Comparison of ENCODE assay signal across 8 cellular contexts in genomic region chr11:61815790-61816735, GRCh38. TPM values are rescaled to one million over a fixed set of nuclear protein-coding genes. Genes with fewer than 3 reads are reported as not detected.
DNase-seq lines count a peak whose midpoint lies in the region; ATAC-seq and TF ChIP-seq lines count a peak whose summit lies in the region.

No MANE protein-coding gene starts in this region.

- peak overlapping the region; percentile 99 for H2BK15ac ChIP-seq in neuronal stem cell (ENCODE audit: low read length)

- H2AK5ac ChIP-seq in neuronal stem cell (ENCODE audit: low read depth, low read length): peak overlapping the region; percentile 100

- H3K23ac ChIP-seq in neuronal stem cell (ENCODE audit: low read depth, low read length, poor library complexity): peak overlapping the region; percentile 99

- in situ Hi-C loops in Panc1 (cut with HindIII; ENCODE audit: low pct_unique_long_range_greater_than_20kb, low sequenced_read_pairs): no loop called here

- intact Hi-C loops in Panc1 (cut with micrococcal nuclease; ENCODE audit: unreplicated experiment): no loop called here
- intact Hi-C loops in uterus (cut with DNase I; ENCODE audit: low total_unique reads): no loop called here

- ATAC-seq in GM19438 (IDR thresholded peaks at IDR 0.05; ENCODE audit: low read depth, unreplicated experiment): peak; percentile 29
- ATAC-seq in Panc1: peak; percentile 53

- H3K27ac ChIP-seq in Panc1 (ENCODE audit: low read length) (peak overlapping the region; percentile 95), neuronal stem cell (replicated peaks; ENCODE audit: low read length) (peak overlapping the region; percentile 85), uterus (peak overlapping the region; percentile 95 to 98)

- peak overlapping the region; percentile 99 for H3K9ac ChIP-seq in neuronal stem cell (ENCODE audit: low read depth, low read length, poor library complexity)

- CTCF ChIA-PET in Panc1 (lab: Charles Lee): interaction anchor here (0.6 to 1.9 kb wide), 3 partner anchors 19 to 700 kb away, joined by 3 to 10 read pairs (median 8); no protein-coding TSS in a partner anchor
- CTCF ChIA-PET in activated naive CD4-positive, alpha-beta T cell treated with anti-CD3 and anti-CD28 coated beads, Interleukin-2, amount 10 ng/mL, durations not matched to agents 7 days and 5 days (lab: Charles Lee): interaction anchor here (0.8 to 9.0 kb wide), 7 partner anchors 8 to 81 kb away, joined by 4 to 72 read pairs (median 5); partner anchors contain the start of genes FADS2 and FEN1

- H3K4me1 ChIP-seq in Panc1 (ENCODE audit: control insufficient read depth, insufficient read depth, low read length) (peaks cover 17% of the 10 kb centered on the region), neuronal stem cell (ENCODE audit: control insufficient read depth in 2 of 2, insufficient read depth in 1 of 2, low read depth in 1 of 2, low read length in 2 of 2) (peaks cover 14 to 19% of the 10 kb centered on the region in 2 donors), uterus (no peaks in the 10 kb centered on the region)

- no CpG with 5 or more reads among the region's 69 CpGs for WGBS in neuronal stem cell (ENCODE audit: extremely low coverage in 2 of 2, insufficient read length in 2 of 2, insufficient replicate concordance in 1 of 2), 2 donors

- peak overlapping the region; percentile 95 for H3K4me3 Mint-ChIP-seq in activated naive CD4-positive, alpha-beta T cell treated with anti-CD3 and anti-CD28 coated beads, Interleukin-2, amount 10 ng/mL, durations not matched to agents 7 days and 5 days

- peak overlapping the region; percentile 97 for H4K91ac ChIP-seq in neuronal stem cell (ENCODE audit: low read depth, low read length, poor library complexity)

- DNase-seq in COLO668 (lab: John Stamatoyannopoulos, UW; ENCODE audit: unreplicated experiment): peak; percentile 78
- peak; percentile 66 for DNase-seq in HS-27A (ENCODE audit: low read depth)
- DNase-seq in Panc1 (ENCODE audit: low read depth, low spot score): no peak
- peak; percentile 82 for DNase-seq in activated naive CD4-positive, alpha-beta T cell treated with anti-CD3 and anti-CD28 coated beads, Interleukin-2, amount 10 ng/mL, durations not matched to agents 7 days and 5 days
- peak; percentile 77 for DNase-seq in germinal center (ENCODE audit: low spot score)
- peak; percentile 75 for DNase-seq in neuronal stem cell (ENCODE audit: low spot score)
- peak; percentile 73 to 76 for DNase-seq in uterus

- peak overlapping the region; percentile 87 for H2BK12ac ChIP-seq in neuronal stem cell (ENCODE audit: low read length)

- peak overlapping the region; percentile 99 for H3K14ac ChIP-seq in neuronal stem cell (ENCODE audit: low read length)

- TF ChIP-seq POLR2A in uterus (IDR thresholded peaks at IDR 0.05): no peak

- H3K9me3 Mint-ChIP-seq in activated naive CD4-positive, alpha-beta T cell treated with anti-CD3 and anti-CD28 coated beads, Interleukin-2, amount 10 ng/mL, durations not matched to agents 7 days and 5 days: peaks cover 1% of the 10 kb centered on the region

- TF ChIP-seq CTCF in Panc1 (IDR thresholded peaks at IDR 0.05) (no peak), uterus (IDR thresholded peaks at IDR 0.05) (no peak)

- TSS peak; percentile 65 for BruUV-seq in Panc1 (replicated peaks; lab: Mats Ljungman, UMichigan)

- H3K79me1 ChIP-seq in neuronal stem cell (ENCODE audit: low read depth, low read length): peaks cover 25% of the 10 kb centered on the region

- H2BK5ac ChIP-seq in neuronal stem cell (ENCODE audit: low read length): peak overlapping the region; percentile 99

- peak overlapping the region; percentile 99 for H3K4ac ChIP-seq in neuronal stem cell (ENCODE audit: low read length)

- H3K4me3 ChIP-seq in Panc1 (ENCODE audit: low read depth in 2 of 2, low read length in 2 of 2) (peak overlapping the region; percentile 69 to 91), neuronal stem cell (ENCODE audit: low read length in 2 of 2) (peak overlapping the region; percentile 91 to 97), uterus (peak overlapping the region; percentile 64 to 93)

- POLR2A ChIA-PET in Panc1 (lab: Charles Lee): interaction anchor here (0.6 to 1.3 kb wide), 9 partner anchors 12 to 1025 kb away, joined by 3 to 10 read pairs (median 3); partner anchors contain the start of genes C11orf98, CSKMT, FADS2 and FEN1

- H3K27me3 ChIP-seq in Panc1 (ENCODE audit: control insufficient read depth, insufficient read depth, low read length) (no peaks in the 10 kb centered on the region), neuronal stem cell (ENCODE audit: control insufficient read depth in 3 of 3, insufficient read depth in 3 of 3, low read depth in 1 of 3, low read length in 3 of 3) (no peaks in the 10 kb centered on the region), uterus (no peaks in the 10 kb centered on the region)

- H2BK120ac ChIP-seq in neuronal stem cell (ENCODE audit: low read depth, low read length): peak overlapping the region; percentile 100

- peak overlapping the region; percentile 100 for H3K18ac ChIP-seq in neuronal stem cell (ENCODE audit: low read length)

- H3K4me2 ChIP-seq in neuronal stem cell (ENCODE audit: insufficient read depth, low read length, poor library complexity, severe bottlenecking): peak overlapping the region; percentile 87

- peaks cover 9% of the 10 kb centered on the region; the same call in 1 of the 2 replicates for H3K36me3 ChIP-seq in Panc1 (ENCODE audit: control insufficient read depth, insufficient read depth, low read length)
- peaks cover 27 to 43% of the 10 kb centered on the region in 2 donors for H3K36me3 ChIP-seq in neuronal stem cell (replicated peaks in 1 of 2; ENCODE audit: control insufficient read depth in 2 of 2, insufficient read depth in 2 of 2, low read length in 2 of 2)
- H3K36me3 ChIP-seq in uterus: no peaks in the 10 kb centered on the region

- H3K4me1 Mint-ChIP-seq in activated naive CD4-positive, alpha-beta T cell treated with anti-CD3 and anti-CD28 coated beads, Interleukin-2, amount 10 ng/mL, durations not matched to agents 7 days and 5 days: peaks cover 21% of the 10 kb centered on the region

- H2AFZ ChIP-seq in neuronal stem cell (ENCODE audit: low read length): peak overlapping the region; percentile 72

- peaks cover 40% of the 10 kb centered on the region for H3K36me3 Mint-ChIP-seq in activated naive CD4-positive, alpha-beta T cell treated with anti-CD3 and anti-CD28 coated beads, Interleukin-2, amount 10 ng/mL, durations not matched to agents 7 days and 5 days

- H3K27me3 Mint-ChIP-seq in activated naive CD4-positive, alpha-beta T cell treated with anti-CD3 and anti-CD28 coated beads, Interleukin-2, amount 10 ng/mL, durations not matched to agents 7 days and 5 days: peaks cover 53% of the 10 kb centered on the region

- H3K9me3 ChIP-seq in Panc1 (ENCODE audit: control insufficient read depth, insufficient read depth, low read depth, low read length) (no peaks in the 10 kb centered on the region), neuronal stem cell (replicated peaks in 1 of 2; ENCODE audit: control insufficient read depth in 2 of 2, insufficient read depth in 1 of 2, low read depth in 1 of 2, low read length in 2 of 2) (peaks cover 0 to 3% of the 10 kb centered on the region in 2 donors), uterus (no peaks in the 10 kb centered on the region)

- H4K8ac ChIP-seq in neuronal stem cell (ENCODE audit: low read depth, low read length): peak overlapping the region; percentile 31

- peak overlapping the region; percentile 93 for H3K27ac Mint-ChIP-seq in activated naive CD4-positive, alpha-beta T cell treated with anti-CD3 and anti-CD28 coated beads, Interleukin-2, amount 10 ng/mL, durations not matched to agents 7 days and 5 days

RNA-seq across cellular contexts. Expression of gene FADS1, which starts 0.7 kb away (rescaled TPM):
- total RNA-seq in Panc1 (2021; ENCODE audit: unreplicated experiment) (186 TPM), uterus (10 to 100 TPM; 23.8 to 57.1 (median 38.3) TPM)
- 219 TPM for polyA plus RNA-seq in Panc1 (2012; ENCODE audit: insufficient read length)
- polyA plus RNA-seq in neuronal stem cell (2013, experiment 1 of 2): 171 TPM
- 174 TPM for polyA plus RNA-seq in neuronal stem cell (2013, experiment 2 of 2)

RNA-seq across cellular contexts. Expression of gene FADS2, which starts 12.0 kb away (rescaled TPM):
- total RNA-seq in Panc1 (2021; ENCODE audit: unreplicated experiment) (679 TPM), uterus (100 to 1,000 TPM in 2 of 4 donors, 10 to 100 TPM in 2; 13.5 to 117 (median 84.9) TPM)
- 887 TPM for polyA plus RNA-seq in Panc1 (2012; ENCODE audit: insufficient read length)
- 515 TPM for polyA plus RNA-seq in neuronal stem cell (2013, experiment 1 of 2)
- polyA plus RNA-seq in neuronal stem cell (2013, experiment 2 of 2): 508 TPM

RNA-seq across cellular contexts. Expression of gene FEN1, which starts 23.4 kb away (rescaled TPM):
- total RNA-seq in Panc1 (2021; ENCODE audit: unreplicated experiment) (67.6 TPM), uterus (10 to 100 TPM in 1 of 4 donors, 1 to 10 TPM in 2, under 1 TPM in 1; 0.77 to 19.4 (median 6.8) TPM)
- polyA plus RNA-seq in Panc1 (2012; ENCODE audit: insufficient read length): 54.6 TPM
- polyA plus RNA-seq in neuronal stem cell (2013, experiment 1 of 2): 30.6 TPM
- polyA plus RNA-seq in neuronal stem cell (2013, experiment 2 of 2): 31.0 TPM

RNA-seq across cellular contexts. Expression of gene TMEM258, which starts 23.7 kb away (rescaled TPM):
- total RNA-seq in Panc1 (2021; ENCODE audit: unreplicated experiment) (139 TPM), uterus (10 to 100 TPM; 14.6 to 96.9 (median 38.7) TPM)
- 283 TPM for polyA plus RNA-seq in Panc1 (2012; ENCODE audit: insufficient read length)
- 258 TPM for polyA plus RNA-seq in neuronal stem cell (2013, experiment 1 of 2)
- 242 TPM for polyA plus RNA-seq in neuronal stem cell (2013, experiment 2 of 2)
